Comparison of ENCODE assay signal across 1 cellular context in genomic region chr11:1567721-1568100, GRCh38.
TF ChIP-seq lines count a peak whose summit lies in the region.

No MANE protein-coding gene starts in this region.

TF ChIP-seq in SK-N-SH, 30 proteins besides CTCF, POLR2A, EP300 and RAD21 (continued from another document):
- TF ChIP-seq EZH2phosphoT487 (IDR thresholded peaks at IDR 0.05; ENCODE audit: borderline replicate concordance, low read depth) = no peak
- TF ChIP-seq FOXJ3 (CRISPR knock-in tag; IDR thresholded peaks at IDR 0.05) = no peak
- TF ChIP-seq TAF1 (IDR thresholded peaks at IDR 0.05; ENCODE audit: borderline replicate concordance, low read depth, low read length) = no peak
- no peak for TF ChIP-seq NFIC (IDR thresholded peaks at IDR 0.05; ENCODE audit: borderline replicate concordance)
- TF ChIP-seq RCOR1 (IDR thresholded peaks at IDR 0.05; ENCODE audit: low read length) = no peak
- no peak for TF ChIP-seq TCF12 (IDR thresholded peaks at IDR 0.05)
- TF ChIP-seq IRF3 (IDR thresholded peaks at IDR 0.05; ENCODE audit: low read depth, low read length) = no peak
TF ChIP-seq in SK-N-SH: peak in this region for 0.
